ENCODE assay signal across 14 cellular contexts in genomic region chr2:216551234-216551633, GRCh38. TPM values are rescaled to one million over a fixed set of nuclear protein-coding genes. Genes with fewer than 3 reads are reported as not detected.
DNase-seq lines count a peak whose midpoint lies in the region; ATAC-seq and TF ChIP-seq lines count a peak whose summit lies in the region.
"Had no signal": no experiment of that assay in that cellular context is flagged by ENCODE, and none has a peak within 500 bp of the region (broad histone marks: within the 10 kb centered on the region; RNA-seq: fewer than 3 reads in every experiment).

No MANE protein-coding gene starts in this region.

- ATAC-seq in natural killer cell, result no peak
- ATAC-seq in natural killer cell treated with Interleukin-12 subunit alpha and Interleukin-12 subunit beta and Interleukin-15 and Interleukin-18, amount 100 ng/mL, for 72 hours, result no peak
- ATAC-seq: activated CD8-positive, alpha-beta T cell treated with anti-CD3 and anti-CD28 coated beads, Interleukin-2, amount 10 ng/mL, durations not matched to agents 7 days and 5 days; T-cell had no signal

- DNase-seq in natural killer cell (no peak), brain pericyte (ENCODE audit: low read depth, low spot score) (peak; percentile 66), left kidney (ENCODE audit: low read depth, low spot score) (peak; percentile 42), MV-4-11 (lab: John Stamatoyannopoulos, UW) (no peak), mesenteric fat pad (ENCODE audit: low spot score) (no peak)
- DNase-seq in natural killer cell treated with Interleukin-12 subunit alpha and Interleukin-12 subunit beta and Interleukin-15 and Interleukin-18, amount 100 ng/mL, for 72 hours (ENCODE audit: low spot score), result no peak
- DNase-seq in activated T-cell treated with anti-CD3 and anti-CD28 coated beads, Interleukin-2, amount 50 U/mL, for 1 hour, result no peak
- DNase-seq in effector CD4-positive, alpha-beta T cell, result no peak
- DNase-seq: activated CD8-positive, alpha-beta T cell treated with anti-CD3 and anti-CD28 coated beads, Interleukin-2, amount 10 ng/mL, durations not matched to agents 7 days and 5 days; activated naive CD8-positive, alpha-beta T cell treated with anti-CD3 and anti-CD28 coated beads, Interleukin-2, amount 10 ng/mL, durations not matched to agents 7 days and 5 days; NCI-H748 treated with DMSO at 0.1 percent for 48 hours; T-cell had no signal

- peaks cover 62 to 68% of the 10 kb centered on the region in 2 donors for H3K4me1 Mint-ChIP-seq in natural killer cell
- peaks cover 37 to 41% of the 10 kb centered on the region in 2 donors for H3K4me1 Mint-ChIP-seq in natural killer cell treated with Interleukin-12 subunit alpha and Interleukin-12 subunit beta and Interleukin-15 and Interleukin-18, amount 100 ng/mL, for 72 hours (ENCODE audit: low read depth in 2 of 2)
- H3K4me1 Mint-ChIP-seq: B cell, IgD-negative memory B cell had no signal

- intact Hi-C loops in natural killer cell (cut with micrococcal nuclease), result no loop called here

- H3K9me3 Mint-ChIP-seq in natural killer cell, result no peaks in the 10 kb centered on the region
- no peaks in the 10 kb centered on the region for H3K9me3 Mint-ChIP-seq in natural killer cell treated with Interleukin-12 subunit alpha and Interleukin-12 subunit beta and Interleukin-15 and Interleukin-18, amount 100 ng/mL, for 72 hours
- H3K9me3 Mint-ChIP-seq: activated naive CD8-positive, alpha-beta T cell treated with anti-CD3 and anti-CD28 coated beads, Interleukin-2, amount 10 ng/mL, durations not matched to agents 7 days and 5 days; IgD-negative memory B cell; T-cell had no signal

- H3K4me3 Mint-ChIP-seq in natural killer cell, result peak overlapping the region; percentile 28
- H3K4me3 Mint-ChIP-seq in natural killer cell treated with Interleukin-12 subunit alpha and Interleukin-12 subunit beta and Interleukin-15 and Interleukin-18, amount 100 ng/mL, for 72 hours, result no peak overlapping the region
- H3K4me3 Mint-ChIP-seq: activated CD8-positive, alpha-beta T cell treated with anti-CD3 and anti-CD28 coated beads, Interleukin-2, amount 10 ng/mL, durations not matched to agents 7 days and 5 days; activated naive CD8-positive, alpha-beta T cell treated with anti-CD3 and anti-CD28 coated beads, Interleukin-2, amount 10 ng/mL, durations not matched to agents 7 days and 5 days; B cell; IgD-negative memory B cell; T-cell had no signal

- peak overlapping the region in 1 of 2 donors; percentile 45 for H3K27ac Mint-ChIP-seq in natural killer cell
- no peak overlapping the region for H3K27ac Mint-ChIP-seq in natural killer cell treated with Interleukin-12 subunit alpha and Interleukin-12 subunit beta and Interleukin-15 and Interleukin-18, amount 100 ng/mL, for 72 hours
- H3K27ac Mint-ChIP-seq: activated CD8-positive, alpha-beta T cell treated with anti-CD3 and anti-CD28 coated beads, Interleukin-2, amount 10 ng/mL, durations not matched to agents 7 days and 5 days; activated naive CD8-positive, alpha-beta T cell treated with anti-CD3 and anti-CD28 coated beads, Interleukin-2, amount 10 ng/mL, durations not matched to agents 7 days and 5 days; B cell; T-cell had no signal

- no peak for TF ChIP-seq CTCF in natural killer cell (IDR thresholded peaks at IDR 0.05)

- no peaks in the 10 kb centered on the region for H3K36me3 Mint-ChIP-seq in natural killer cell
- no peaks in the 10 kb centered on the region for H3K36me3 Mint-ChIP-seq in natural killer cell treated with Interleukin-12 subunit alpha and Interleukin-12 subunit beta and Interleukin-15 and Interleukin-18, amount 100 ng/mL, for 72 hours
- H3K36me3 Mint-ChIP-seq: activated naive CD8-positive, alpha-beta T cell treated with anti-CD3 and anti-CD28 coated beads, Interleukin-2, amount 10 ng/mL, durations not matched to agents 7 days and 5 days; IgD-negative memory B cell; T-cell had no signal

- H3K27me3 Mint-ChIP-seq in natural killer cell (ENCODE audit: low read depth in 2 of 2), result no peaks in the 10 kb centered on the region
- H3K27me3 Mint-ChIP-seq in natural killer cell treated with Interleukin-12 subunit alpha and Interleukin-12 subunit beta and Interleukin-15 and Interleukin-18, amount 100 ng/mL, for 72 hours, result no peaks in the 10 kb centered on the region

RNA-seq across cellular contexts. Expression of gene RPL37A, which starts 52.6 kb away (rescaled TPM):
- 1,000 to 10,000 TPM; 1,429 to 1,793 (median 1,744) TPM for total RNA-seq in natural killer cell
- total RNA-seq in natural killer cell treated with Interleukin-12 subunit alpha and Interleukin-12 subunit beta and Interleukin-15 and Interleukin-18, amount 100 ng/mL, for 72 hours, result 1,000 to 10,000 TPM; 1,675 to 1,724 TPM
- 1,983 TPM for total RNA-seq in mesenteric fat pad

Comparison
In these comparisons a context has a peak if more than half of its experiments do, and no peak if none do; other contexts are left out.
1. DNase-seq: peak in brain pericyte (single experiment) and left kidney (single experiment); none in natural killer cell (single experiment), natural killer cell treated with Interleukin-12 subunit alpha and Interleukin-12 subunit beta and Interleukin-15 and Interleukin-18, amount 100 ng/mL, for 72 hours (single experiment), MV-4-11 (single experiment), mesenteric fat pad (single experiment), activated T-cell treated with anti-CD3 and anti-CD28 coated beads, Interleukin-2, amount 50 U/mL, for 1 hour (single experiment) and effector CD4-positive, alpha-beta T cell (single experiment).